ENCODE assay signal across 21 cellular contexts in the genomic region with DNA sequence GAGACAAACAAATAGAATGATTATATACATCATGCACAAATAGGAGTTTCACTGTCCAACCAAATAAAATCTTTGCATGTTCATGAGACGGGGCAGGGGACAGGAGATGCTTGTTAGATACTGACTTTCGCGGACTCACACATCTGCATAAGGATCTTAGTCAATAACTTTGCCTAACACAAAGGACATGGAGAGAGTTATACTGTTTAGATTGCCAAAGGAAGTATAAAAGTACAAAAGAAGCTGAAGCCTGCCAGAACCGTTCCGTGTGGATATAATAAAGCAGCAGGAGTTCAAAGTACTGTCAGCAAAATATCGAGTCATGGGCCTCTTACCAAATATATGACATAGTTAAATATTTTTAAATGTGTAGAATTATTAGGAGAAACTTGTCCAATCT.
A peak's percentile ranks its signal among the peaks of the same experiment; 100 is the strongest.
DNase-seq lines count a peak whose midpoint lies in the region; ATAC-seq, FAIRE-seq and TF ChIP-seq lines count a peak whose summit lies in the region.
"Had no signal": no experiment of that assay in that cellular context is flagged by ENCODE, and none has a peak within 500 bp of the region (broad histone marks: within the 10 kb centered on the region; RNA-seq: fewer than 3 reads in every experiment).

No MANE protein-coding gene starts in this region.

- H3K36me3 ChIP-seq in uterus = no peaks in the 10 kb centered on the region

- no peak for TF ChIP-seq POLR2A in H54 (IDR thresholded peaks at IDR 0.05; ENCODE audit: low read depth, low read length)
- TF ChIP-seq POLR2A in uterus (IDR thresholded peaks at IDR 0.05) = no peak

- no peaks in the 10 kb centered on the region for H3K9me3 ChIP-seq in uterus

- no peaks in the 10 kb centered on the region for H3K27me3 ChIP-seq in uterus

- H3K4me1 Mint-ChIP-seq in T-cell = no peaks in the 10 kb centered on the region
- no peaks in the 10 kb centered on the region for H3K4me1 Mint-ChIP-seq in activated T-cell treated with anti-CD3 and anti-CD28 coated beads, Interleukin-2, amount 50 U/mL, for 72 hours (ENCODE audit: low read depth)
- H3K4me1 Mint-ChIP-seq: activated B cell treated with CpG ODN at 0.5 μM for 24 hours; CD14-positive monocyte; naive thymus-derived CD4-positive, alpha-beta T cell had no signal

- TF ChIP-seq CTCF in astrocyte of the cerebellum (IDR thresholded peaks at IDR 0.05; ENCODE audit: low read depth, low read length, missing control alignments) (no peak), uterus (IDR thresholded peaks at IDR 0.05) (no peak)

- no peak for ATAC-seq in T-cell (replicated peaks in 1 of 4)
- no peak for ATAC-seq in activated T-cell treated with anti-CD3 and anti-CD28 coated beads, Interleukin-2, amount 50 U/mL, for 72 hours (replicated peaks in 1 of 2)
- ATAC-seq: naive thymus-derived CD4-positive, alpha-beta T cell had no signal

- H3K27ac Mint-ChIP-seq in T-cell = no peak overlapping the region
- H3K27ac Mint-ChIP-seq in activated T-cell treated with anti-CD3 and anti-CD28 coated beads, Interleukin-2, amount 50 U/mL, for 72 hours = no peak overlapping the region
- H3K27ac Mint-ChIP-seq: activated B cell treated with CpG ODN at 0.5 μM for 24 hours; activated naive CD4-positive, alpha-beta T cell treated with anti-CD3 and anti-CD28 coated beads for 36 hours; activated T-helper 1 cell treated with anti-CD3 and anti-CD28 coated beads, Interleukin-12 subunit alpha, Interleukin-12 subunit beta, Interleukin-2, Interleukin-4 antibody, amounts not matched to agents 30 ng/mL and 10 ng/mL and 1 ng/mL, durations not matched to agents 14 hours and 24 hours and 36 hours; CD14-positive monocyte; naive thymus-derived CD4-positive, alpha-beta T cell; type B pancreatic cell had no signal

- H3K4me3 ChIP-seq in astrocyte of the cerebellum (ENCODE audit: low read depth, low read length) (no peak overlapping the region), uterus (no peak overlapping the region)

- no peak overlapping the region for H3K4me3 Mint-ChIP-seq in T-cell
- H3K4me3 Mint-ChIP-seq in activated T-cell treated with anti-CD3 and anti-CD28 coated beads, Interleukin-2, amount 50 U/mL, for 72 hours = no peak overlapping the region
- H3K4me3 Mint-ChIP-seq: activated B cell treated with CpG ODN at 0.5 μM for 24 hours; activated naive CD4-positive, alpha-beta T cell treated with anti-CD3 and anti-CD28 coated beads for 36 hours; activated T-helper 1 cell treated with anti-CD3 and anti-CD28 coated beads, Interleukin-12 subunit alpha, Interleukin-12 subunit beta, Interleukin-2, Interleukin-4 antibody, amounts not matched to agents 30 ng/mL and 10 ng/mL and 1 ng/mL, durations not matched to agents 14 hours and 24 hours and 36 hours; CD14-positive monocyte; naive thymus-derived CD4-positive, alpha-beta T cell; type B pancreatic cell had no signal

- POLR2A ChIA-PET in T-cell (lab: Charles Lee) = no interaction called here

- in situ Hi-C loops in astrocyte of the cerebellum (cut with HindIII; ENCODE audit: low sequenced_read_pairs) = no loop called here

- intact Hi-C loops in uterus (cut with DNase I; ENCODE audit: low total_unique reads) = no loop called here

- H3K4me1 ChIP-seq in uterus = no peaks in the 10 kb centered on the region

- peak; percentile 79 for FAIRE-seq in H54 (lab: Jason Lieb, UNC)
- FAIRE-seq: GM12891 had no signal

- DNase-seq in H54 (ENCODE audit: insufficient read length, low spot score) (no peak), astrocyte of the cerebellum (ENCODE audit: low read depth) (peak; percentile 18), fibroblast of peridontal ligament (ENCODE audit: extremely low read depth) (peak; percentile 2), smooth muscle cell of the brain vasculature (ENCODE audit: low read depth, low spot score) (peak; percentile 57), T-cell (no peak), uterus (no peak)
- DNase-seq in activated T-cell treated with anti-CD3 and anti-CD28 coated beads, Interleukin-2, amount 50 U/mL, for 72 hours = no peak
- DNase-seq: activated B cell treated with CpG ODN at 0.5 μM for 24 hours; activated naive CD4-positive, alpha-beta T cell treated with anti-CD3 and anti-CD28 coated beads for 36 hours; EL; glutamatergic neuron; GOT3; islet precursor cell; naive thymus-derived CD4-positive, alpha-beta T cell; NCI-H510A; SHP77 treated with DMSO at 0.1 percent for 48 hours; stimulated activated CD4-positive, alpha-beta T cell treated with anti-CD3 and anti-CD28 coated beads, Interleukin-2, amount 100 ng/mL, for 48 hours had no signal

- CTCF ChIA-PET in T-cell (lab: Charles Lee) = no interaction called here

- H3K27me3 Mint-ChIP-seq in T-cell = no peaks in the 10 kb centered on the region
- H3K27me3 Mint-ChIP-seq in activated T-cell treated with anti-CD3 and anti-CD28 coated beads, Interleukin-2, amount 50 U/mL, for 72 hours (ENCODE audit: low read depth) = no peaks in the 10 kb centered on the region
- H3K27me3 Mint-ChIP-seq: activated B cell treated with CpG ODN at 0.5 μM for 24 hours; naive thymus-derived CD4-positive, alpha-beta T cell had no signal

- H3K36me3 Mint-ChIP-seq in T-cell = no peaks in the 10 kb centered on the region
- no peaks in the 10 kb centered on the region for H3K36me3 Mint-ChIP-seq in activated T-cell treated with anti-CD3 and anti-CD28 coated beads, Interleukin-2, amount 50 U/mL, for 72 hours (ENCODE audit: insufficient read depth in 2 of 2)
- H3K36me3 Mint-ChIP-seq: CD14-positive monocyte; naive thymus-derived CD4-positive, alpha-beta T cell; type B pancreatic cell had no signal

- no peak overlapping the region for H3K27ac ChIP-seq in uterus

- peaks cover 0 to 16% (median 3%) of the 10 kb centered on the region in 3 donors for H3K9me3 Mint-ChIP-seq in T-cell
- H3K9me3 Mint-ChIP-seq in activated T-cell treated with anti-CD3 and anti-CD28 coated beads, Interleukin-2, amount 50 U/mL, for 72 hours = peaks cover 3% of the 10 kb centered on the region in 2 donors
- H3K9me3 Mint-ChIP-seq: activated naive CD4-positive, alpha-beta T cell treated with anti-CD3 and anti-CD28 coated beads for 36 hours; activated T-helper 1 cell treated with anti-CD3 and anti-CD28 coated beads, Interleukin-12 subunit alpha, Interleukin-12 subunit beta, Interleukin-2, Interleukin-4 antibody, amounts not matched to agents 30 ng/mL and 10 ng/mL and 1 ng/mL, durations not matched to agents 14 hours and 24 hours and 36 hours; type B pancreatic cell had no signal

Comparison
In these comparisons a context has a peak if more than half of its experiments do, and no peak if none do; other contexts are left out.
1. DNase-seq: peak in astrocyte of the cerebellum (single experiment), fibroblast of peridontal ligament (single experiment) and smooth muscle cell of the brain vasculature (single experiment); none in H54 (single experiment), T-cell (0 of 34), activated T-cell treated with anti-CD3 and anti-CD28 coated beads, Interleukin-2, amount 50 U/mL, for 72 hours (0 of 2) and uterus (0 of 2).